ENCODE assay signal across 1 cellular context in the genomic region with DNA sequence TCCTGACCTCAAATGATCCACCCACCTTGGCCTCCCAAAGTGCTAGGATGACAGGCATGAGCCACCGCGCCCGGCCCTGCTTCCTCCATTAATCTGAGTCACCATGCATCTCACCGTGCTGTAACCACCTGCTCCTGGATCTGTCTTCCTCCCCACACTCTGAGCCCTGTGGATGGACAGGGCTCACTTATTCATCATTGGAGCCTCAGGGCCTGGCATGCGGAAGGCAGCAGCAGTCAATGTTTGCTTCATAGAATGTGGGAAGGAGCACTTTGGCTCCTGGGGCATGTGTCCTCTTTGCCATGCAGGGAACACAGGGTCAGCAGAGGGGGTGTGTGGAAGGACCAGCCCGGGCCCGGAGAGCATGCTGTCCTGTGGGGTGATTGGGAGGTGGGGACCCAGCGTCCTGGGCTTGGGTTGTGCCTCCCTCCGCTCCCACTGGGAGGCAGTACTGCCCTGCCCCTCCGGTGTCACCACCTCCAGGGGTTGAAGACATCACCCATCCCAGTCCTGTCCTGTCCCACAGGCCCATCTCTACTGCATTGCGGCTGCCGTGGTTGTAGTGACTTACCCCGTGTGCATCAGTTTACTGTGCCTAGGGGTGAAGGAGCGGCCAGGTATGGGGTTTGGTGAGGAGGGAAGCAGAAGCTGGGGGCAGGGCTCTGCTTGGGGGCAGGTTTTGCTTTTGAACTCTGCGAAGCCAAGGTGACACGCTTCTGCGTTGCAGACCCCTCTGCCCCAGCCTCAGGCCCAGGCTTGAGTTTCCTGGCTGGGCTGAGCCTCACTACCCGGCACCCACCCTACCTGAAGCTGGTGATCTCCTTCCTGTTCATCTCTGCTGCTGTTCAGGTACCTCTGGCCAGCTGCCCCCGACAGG.
TF ChIP-seq lines count a peak whose summit lies in the region.

No MANE protein-coding gene starts in this region.

TF ChIP-seq in endothelial cell of umbilical vein, 7 proteins besides CTCF, POLR2A, EP300 and RAD21:
- TF ChIP-seq MYC (IDR thresholded peaks at IDR 0.05; ENCODE audit: low read depth, low read length) (no peak), POLR2AphosphoS5 (IDR thresholded peaks at IDR 0.05; ENCODE audit: insufficient read depth, low read depth, low read length) (no peak), GATA2 (IDR thresholded peaks at IDR 0.05; ENCODE audit: insufficient read depth, insufficient read length, low read depth, low read length) (no peak), JUN (IDR thresholded peaks at IDR 0.05; ENCODE audit: borderline replicate concordance, insufficient read depth, insufficient read length, low read depth) (no peak), FOS (IDR thresholded peaks at IDR 0.05; ENCODE audit: borderline replicate concordance, insufficient read depth, low read length) (no peak), EZH2 (IDR thresholded peaks at IDR 0.05; ENCODE audit: borderline replicate concordance, low read depth, low read length, severe bottlenecking) (no peak)
- TF ChIP-seq, protein P1, sequence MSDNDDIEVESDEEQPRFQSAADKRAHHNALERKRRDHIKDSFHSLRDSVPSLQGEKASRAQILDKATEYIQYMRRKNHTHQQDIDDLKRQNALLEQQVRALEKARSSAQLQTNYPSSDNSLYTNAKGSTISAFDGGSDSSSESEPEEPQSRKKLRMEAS (IDR thresholded peaks at IDR 0.05; ENCODE audit: insufficient read depth, insufficient read length): no peak
